ENCODE assay signal across 8 cellular contexts in genomic region chr3:178805746-178806145, GRCh38.
"Had no signal": no experiment of that assay in that cellular context is flagged by ENCODE, and none has a peak within 500 bp of the region (broad histone marks: within the 10 kb centered on the region; RNA-seq: fewer than 3 reads in every experiment).

No MANE protein-coding gene starts in this region.

- ATAC-seq: HCT116, HepG2 had no signal

- H3K4me1 Mint-ChIP-seq: IgD-negative memory B cell had no signal

- H3K27ac ChIP-seq: GM23248, HL-60 had no signal

- DNase-seq: GM23248, GOT3, H7, HFFc6 had no signal

- H2AFZ ChIP-seq: GM23248 had no signal

- H3K27ac Mint-ChIP-seq: HFFc6, IgD-negative memory B cell had no signal

- H3K36me3 Mint-ChIP-seq: IgD-negative memory B cell had no signal

- H3K4me3 ChIP-seq: GM23248 had no signal

- H3K4me3 Mint-ChIP-seq: HFFc6, IgD-negative memory B cell had no signal

- H3K27me3 Mint-ChIP-seq: IgD-negative memory B cell had no signal

- H3K9ac ChIP-seq: GM23248 had no signal

- H3K9me3 Mint-ChIP-seq: IgD-negative memory B cell had no signal
